28 cellular contexts compared by ENCODE assay signal in the genomic region with DNA sequence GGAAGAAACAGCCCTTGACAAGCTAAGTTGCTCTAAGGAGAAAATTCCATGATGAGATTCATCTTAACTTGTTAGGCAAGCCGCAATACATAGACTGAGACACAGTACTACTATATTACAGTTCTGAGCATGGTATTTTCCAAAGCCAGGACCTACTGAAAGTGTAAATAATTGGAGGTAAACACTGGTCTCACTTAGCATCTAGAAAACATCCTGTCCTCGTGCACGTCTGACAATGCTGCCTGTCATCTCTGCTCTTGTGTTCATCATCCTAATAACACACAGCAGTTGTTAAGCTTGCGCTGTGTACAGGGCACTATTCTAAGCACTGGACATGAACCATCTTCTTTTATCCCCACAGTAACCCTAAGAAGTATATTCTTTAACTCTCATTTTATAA.
"Had no signal": no experiment of that assay in that cellular context is flagged by ENCODE, and none has a peak within 500 bp of the region (broad histone marks: within the 10 kb centered on the region; RNA-seq: fewer than 3 reads in every experiment).

No MANE protein-coding gene starts in this region.

- H3K9me3 Mint-ChIP-seq: stimulated activated naive B cell treated with anti-CD40 and anti-IgM and Interleukin-4, amounts not matched to agents 10 μg/mL and 1 μg/mL and 100 μg/mL, for 72 hours; T-helper 1 cell treated with Interleukin-12 subunit alpha and Interleukin-12 subunit beta and Interleukin-4 antibody, amounts not matched to agents 30 μg/mL and 1 μg/mL, for 36 hours had no signal

- H3K4me1 ChIP-seq: gastrocnemius medialis had no signal

- FAIRE-seq: bronchial epithelial cell, colon had no signal

- DNase-seq: activated CD4-positive, alpha-beta T cell treated with anti-CD3 and anti-CD28 coated beads for 48 hours; activated CD4-positive, alpha-beta T cell treated with anti-CD3 and anti-CD28 coated beads, Interleukin-2, amount 50 U/mL, for 48 hours; activated CD8-positive, alpha-beta memory T cell treated with anti-CD3 and anti-CD28 coated beads, Interleukin-2, amount 50 U/mL, for 4 hours; activated gamma-delta T cell; activated naive CD4-positive, alpha-beta T cell treated with anti-CD3 and anti-CD28 coated beads, Interleukin-2, amount 50 U/mL, for 16 hours; activated T-cell treated with anti-CD3 and anti-CD28 coated beads, Interleukin-2, amount 50 U/mL, for 1 hour; amygdala; dermis blood vessel endothelial cell; effector CD4-positive, alpha-beta T cell; esophagus squamous epithelium; gastrocnemius medialis; glutamatergic neuron; islet precursor cell; left ventricle myocardium inferior; posterior cingulate gyrus; right cardiac atrium; stimulated activated CD4-positive, alpha-beta T cell treated with anti-CD3 and anti-CD28 coated beads, Interleukin-15, amount 100 ng/mL, for 24 hours; stimulated activated CD4-positive, alpha-beta T cell treated with anti-CD3 and anti-CD28 coated beads, Interleukin-2, amount 100 ng/mL, for 24 hours; stimulated activated naive B cell treated with anti-CD40 and anti-IgM and Interleukin-4, amounts not matched to agents 10 μg/mL and 1 μg/mL and 100 μg/mL, for 72 hours; T1000; transverse colon; WERI-Rb-1 had no signal

- H3K4me3 ChIP-seq: esophagus squamous epithelium, gastrocnemius medialis, left ventricle myocardium inferior, suprapubic skin, transverse colon had no signal

- H3K27ac Mint-ChIP-seq: stimulated activated naive B cell treated with anti-CD40 and anti-IgM and Interleukin-4, amounts not matched to agents 10 μg/mL and 1 μg/mL and 100 μg/mL, for 72 hours; T-helper 1 cell treated with Interleukin-12 subunit alpha and Interleukin-12 subunit beta and Interleukin-4 antibody, amounts not matched to agents 30 μg/mL and 1 μg/mL, for 36 hours had no signal

- H3K27me3 ChIP-seq: esophagus squamous epithelium, gastrocnemius medialis, suprapubic skin, transverse colon had no signal

- H3K36me3 ChIP-seq: esophagus squamous epithelium, gastrocnemius medialis, left ventricle myocardium inferior, suprapubic skin, transverse colon, WERI-Rb-1 had no signal

- H3K27ac ChIP-seq: epithelial cell of prostate, esophagus squamous epithelium, gastrocnemius medialis, left ventricle myocardium inferior, suprapubic skin, transverse colon, WERI-Rb-1 had no signal

- ATAC-seq: activated CD4-positive, CD25-positive, alpha-beta regulatory T cell treated with anti-CD3 and anti-CD28 coated beads, Interleukin-2, amount 50 U/mL, for 24 hours; gastrocnemius medialis; right cardiac atrium; stimulated activated naive B cell treated with anti-CD40 and anti-IgM and Interleukin-4, amounts not matched to agents 10 μg/mL and 1 μg/mL and 100 μg/mL, for 72 hours had no signal

- H3K9me3 ChIP-seq: esophagus squamous epithelium, gastrocnemius medialis, left ventricle myocardium inferior, suprapubic skin, transverse colon had no signal

- H3K27me3 Mint-ChIP-seq: stimulated activated naive B cell treated with anti-CD40 and anti-IgM and Interleukin-4, amounts not matched to agents 10 μg/mL and 1 μg/mL and 100 μg/mL, for 72 hours had no signal

- H3K4me3 Mint-ChIP-seq: stimulated activated naive B cell treated with anti-CD40 and anti-IgM and Interleukin-4, amounts not matched to agents 10 μg/mL and 1 μg/mL and 100 μg/mL, for 72 hours; T-helper 1 cell treated with Interleukin-12 subunit alpha and Interleukin-12 subunit beta and Interleukin-4 antibody, amounts not matched to agents 30 μg/mL and 1 μg/mL, for 36 hours had no signal
